ENCODE assay signal across 15 cellular contexts in the genomic region with DNA sequence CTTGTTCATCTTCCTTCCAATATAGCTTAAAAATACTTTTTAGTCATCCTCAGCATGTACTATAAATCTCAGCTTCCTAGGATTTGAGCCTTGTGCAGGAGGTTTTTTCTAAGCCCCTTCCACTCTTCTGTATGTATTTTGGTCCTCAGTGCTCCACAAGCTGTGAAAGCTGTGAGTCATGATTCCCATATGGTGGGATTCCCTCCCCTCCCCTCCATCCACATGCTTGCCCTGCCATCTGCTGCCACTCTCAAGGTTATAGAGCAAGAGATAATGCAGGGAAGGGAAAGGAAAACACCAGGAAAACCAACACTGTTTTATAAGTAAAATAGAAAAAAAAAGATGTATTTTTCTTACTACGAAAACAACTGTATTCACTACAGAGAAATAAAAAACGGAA.
"Had no signal": no experiment of that assay in that cellular context is flagged by ENCODE, and none has a peak within 500 bp of the region (broad histone marks: within the 10 kb centered on the region; RNA-seq: fewer than 3 reads in every experiment).

No MANE protein-coding gene starts in this region.

- H3K9me3 Mint-ChIP-seq: activated CD4-positive, alpha-beta memory T cell treated with anti-CD3 and anti-CD28 coated beads, Interleukin-2, amount 10 ng/mL, durations not matched to agents 7 days and 5 days; activated naive CD4-positive, alpha-beta T cell treated with anti-CD3 and anti-CD28 coated beads, Interleukin-2, amount 10 ng/mL, durations not matched to agents 7 days and 5 days; activated T-cell treated with anti-CD3 and anti-CD28 coated beads, Interleukin-2, amount 50 U/mL, for 24 hours; naive thymus-derived CD8-positive, alpha-beta T cell had no signal

- ATAC-seq: naive thymus-derived CD8-positive, alpha-beta T cell had no signal

- H3K4me3 Mint-ChIP-seq: activated CD4-positive, alpha-beta memory T cell treated with anti-CD3 and anti-CD28 coated beads, Interleukin-2, amount 10 ng/mL, durations not matched to agents 7 days and 5 days; activated naive CD4-positive, alpha-beta T cell treated with anti-CD3 and anti-CD28 coated beads, Interleukin-2, amount 10 ng/mL, durations not matched to agents 7 days and 5 days; activated T-cell treated with anti-CD3 and anti-CD28 coated beads, Interleukin-2, amount 50 U/mL, for 24 hours; naive thymus-derived CD8-positive, alpha-beta T cell had no signal

- H3K4me1 Mint-ChIP-seq: activated CD4-positive, alpha-beta memory T cell treated with anti-CD3 and anti-CD28 coated beads, Interleukin-2, amount 10 ng/mL, durations not matched to agents 7 days and 5 days; activated naive CD4-positive, alpha-beta T cell treated with anti-CD3 and anti-CD28 coated beads, Interleukin-2, amount 10 ng/mL, durations not matched to agents 7 days and 5 days had no signal

- H3K36me3 Mint-ChIP-seq: activated naive CD4-positive, alpha-beta T cell treated with anti-CD3 and anti-CD28 coated beads, Interleukin-2, amount 10 ng/mL, durations not matched to agents 7 days and 5 days; naive thymus-derived CD8-positive, alpha-beta T cell had no signal

- H3K27ac Mint-ChIP-seq: activated CD4-positive, alpha-beta memory T cell treated with anti-CD3 and anti-CD28 coated beads, Interleukin-2, amount 10 ng/mL, durations not matched to agents 7 days and 5 days; activated naive CD4-positive, alpha-beta T cell treated with anti-CD3 and anti-CD28 coated beads, Interleukin-2, amount 10 ng/mL, durations not matched to agents 7 days and 5 days; activated T-cell treated with anti-CD3 and anti-CD28 coated beads, Interleukin-2, amount 50 U/mL, for 24 hours; naive thymus-derived CD8-positive, alpha-beta T cell had no signal

- DNase-seq: activated CD4-positive, alpha-beta memory T cell treated with anti-CD3 and anti-CD28 coated beads, Interleukin-2, amount 10 ng/mL, durations not matched to agents 7 days and 5 days; activated CD4-positive, alpha-beta T cell treated with anti-CD3 and anti-CD28 coated beads for 1 hour; activated naive CD4-positive, alpha-beta T cell treated with anti-CD3 and anti-CD28 coated beads, Interleukin-2, amount 10 ng/mL, durations not matched to agents 7 days and 5 days; activated T-cell treated with anti-CD3 and anti-CD28 coated beads, Interleukin-2, amount 50 U/mL, for 24 hours; cortex of kidney; effector CD8-positive, alpha-beta T cell; esophagus squamous epithelium; foreskin fibroblast; kidney glomerular epithelial cell; mesenchymal stem cell; naive thymus-derived CD8-positive, alpha-beta T cell; retina; stimulated activated naive CD4-positive, alpha-beta T cell; substantia nigra; T1000 had no signal
